1 cellular context compared by ENCODE assay signal in genomic region chr5:140402258-140403074, GRCh38.
TF ChIP-seq lines count a peak whose summit lies in the region.

No MANE protein-coding gene starts in this region.

TF ChIP-seq in HepG2, 621 proteins besides CTCF, POLR2A, EP300 and RAD21 (continued from another document and continues in another):
- TF ChIP-seq, protein P1, sequence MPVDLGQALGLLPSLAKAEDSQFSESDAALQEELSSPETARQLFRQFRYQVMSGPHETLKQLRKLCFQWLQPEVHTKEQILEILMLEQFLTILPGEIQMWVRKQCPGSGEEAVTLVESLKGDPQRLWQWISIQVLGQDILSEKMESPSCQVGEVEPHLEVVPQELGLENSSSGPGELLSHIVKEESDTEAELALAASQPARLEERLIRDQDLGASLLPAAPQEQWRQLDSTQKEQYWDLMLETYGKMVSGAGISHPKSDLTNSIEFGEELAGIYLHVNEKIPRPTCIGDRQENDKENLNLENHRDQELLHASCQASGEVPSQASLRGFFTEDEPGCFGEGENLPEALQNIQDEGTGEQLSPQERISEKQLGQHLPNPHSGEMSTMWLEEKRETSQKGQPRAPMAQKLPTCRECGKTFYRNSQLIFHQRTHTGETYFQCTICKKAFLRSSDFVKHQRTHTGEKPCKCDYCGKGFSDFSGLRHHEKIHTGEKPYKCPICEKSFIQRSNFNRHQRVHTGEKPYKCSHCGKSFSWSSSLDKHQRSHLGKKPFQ (CRISPR knock-in tag; IDR thresholded peaks at IDR 0.05; ENCODE audit: insufficient replicate concordance): peak; percentile 22
- TF ChIP-seq ZNF546 (CRISPR knock-in tag; conservative IDR thresholded peaks at IDR 0.05) (no peak), TCF7 (IDR thresholded peaks at IDR 0.05; ENCODE audit: low read depth) (no peak), ZNF256 (CRISPR knock-in tag; conservative IDR thresholded peaks at IDR 0.05) (no peak), ADNP (CRISPR knock-in tag; IDR thresholded peaks at IDR 0.05) (no peak), SP1 (IDR thresholded peaks at IDR 0.05) (no peak), SP1 (CRISPR knock-in tag; IDR thresholded peaks at IDR 0.05) (0 out of 2 replicates have a peak, but pooled peaks have one; percentile 17), ZMYM2 (CRISPR knock-in tag; IDR thresholded peaks at IDR 0.05) (no peak), NFE2L2 (IDR thresholded peaks at IDR 0.05; ENCODE audit: low read length) (no peak), CAMTA2 (CRISPR knock-in tag; IDR thresholded peaks at IDR 0.05; ENCODE audit: borderline replicate concordance) (no peak), ZBTB42 (CRISPR knock-in tag; IDR thresholded peaks at IDR 0.05) (no peak), ZNF652 (CRISPR knock-in tag; IDR thresholded peaks at IDR 0.05; ENCODE audit: borderline replicate concordance, low read depth) (no peak), GATAD1 (CRISPR knock-in tag; IDR thresholded peaks at IDR 0.05) (peak; percentile 57), RORA (CRISPR knock-in tag; IDR thresholded peaks at IDR 0.05) (no peak), KDM6A (CRISPR knock-in tag; IDR thresholded peaks at IDR 0.05; ENCODE audit: low read depth) (no peak), ZNF713 (CRISPR knock-in tag; IDR thresholded peaks at IDR 0.05) (no peak), PREB (CRISPR knock-in tag; IDR thresholded peaks at IDR 0.05) (no peak), KAT2B (IDR thresholded peaks at IDR 0.05; ENCODE audit: borderline replicate concordance, low read depth, low read length) (no peak), ZNF766 (CRISPR knock-in tag; IDR thresholded peaks at IDR 0.05; ENCODE audit: borderline replicate concordance) (0 out of 2 replicates have a peak, but pooled peaks have one; percentile 55), ZNF580 (CRISPR knock-in tag; IDR thresholded peaks at IDR 0.05; ENCODE audit: borderline replicate concordance, low read depth) (no peak), PHF20 (CRISPR knock-in tag; IDR thresholded peaks at IDR 0.05) (no peak), ZNF629 (CRISPR knock-in tag; conservative IDR thresholded peaks at IDR 0.05) (0 out of 2 replicates have a peak, but pooled peaks have one; percentile 17), ZNF777 (CRISPR knock-in tag; IDR thresholded peaks at IDR 0.05) (peak; percentile 64; the same call in 1 of the 2 replicates), KLF15 (CRISPR knock-in tag; IDR thresholded peaks at IDR 0.05; ENCODE audit: borderline replicate concordance) (no peak), ZNF205 (CRISPR knock-in tag; IDR thresholded peaks at IDR 0.05) (no peak), FOXK1 (CRISPR knock-in tag; IDR thresholded peaks at IDR 0.05; ENCODE audit: borderline replicate concordance, low read depth) (no peak), ZFY (CRISPR knock-in tag; IDR thresholded peaks at IDR 0.05) (peak; percentile 57), HMGXB3 (CRISPR knock-in tag; IDR thresholded peaks at IDR 0.05; ENCODE audit: borderline replicate concordance) (no peak), ZSCAN21 (CRISPR knock-in tag; IDR thresholded peaks at IDR 0.05; ENCODE audit: borderline replicate concordance) (no peak), ATF7 (IDR thresholded peaks at IDR 0.05) (no peak), ATF7 (CRISPR knock-in tag; IDR thresholded peaks at IDR 0.05) (no peak), ZNF704 (CRISPR knock-in tag; IDR thresholded peaks at IDR 0.05; ENCODE audit: borderline replicate concordance) (no peak), SALL1 (CRISPR knock-in tag; IDR thresholded peaks at IDR 0.05) (no peak; the same call in 1 of the 2 replicates), SMAD1 (CRISPR knock-in tag; IDR thresholded peaks at IDR 0.05; ENCODE audit: borderline replicate concordance, low read depth) (no peak)
- TF ChIP-seq, protein P2, sequence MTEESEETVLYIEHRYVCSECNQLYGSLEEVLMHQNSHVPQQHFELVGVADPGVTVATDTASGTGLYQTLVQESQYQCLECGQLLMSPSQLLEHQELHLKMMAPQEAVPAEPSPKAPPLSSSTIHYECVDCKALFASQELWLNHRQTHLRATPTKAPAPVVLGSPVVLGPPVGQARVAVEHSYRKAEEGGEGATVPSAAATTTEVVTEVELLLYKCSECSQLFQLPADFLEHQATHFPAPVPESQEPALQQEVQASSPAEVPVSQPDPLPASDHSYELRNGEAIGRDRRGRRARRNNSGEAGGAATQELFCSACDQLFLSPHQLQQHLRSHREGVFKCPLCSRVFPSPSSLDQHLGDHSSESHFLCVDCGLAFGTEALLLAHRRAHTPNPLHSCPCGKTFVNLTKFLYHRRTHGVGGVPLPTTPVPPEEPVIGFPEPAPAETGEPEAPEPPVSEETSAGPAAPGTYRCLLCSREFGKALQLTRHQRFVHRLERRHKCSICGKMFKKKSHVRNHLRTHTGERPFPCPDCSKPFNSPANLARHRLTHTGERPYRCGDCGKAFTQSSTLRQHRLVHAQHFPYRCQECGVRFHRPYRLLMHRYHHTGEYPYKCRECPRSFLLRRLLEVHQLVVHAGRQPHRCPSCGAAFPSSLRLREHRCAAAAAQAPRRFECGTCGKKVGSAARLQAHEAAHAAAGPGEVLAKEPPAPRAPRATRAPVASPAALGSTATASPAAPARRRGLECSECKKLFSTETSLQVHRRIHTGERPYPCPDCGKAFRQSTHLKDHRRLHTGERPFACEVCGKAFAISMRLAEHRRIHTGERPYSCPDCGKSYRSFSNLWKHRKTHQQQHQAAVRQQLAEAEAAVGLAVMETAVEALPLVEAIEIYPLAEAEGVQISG (CRISPR knock-in tag; IDR thresholded peaks at IDR 0.05): no peak
- TF ChIP-seq, protein P3, sequence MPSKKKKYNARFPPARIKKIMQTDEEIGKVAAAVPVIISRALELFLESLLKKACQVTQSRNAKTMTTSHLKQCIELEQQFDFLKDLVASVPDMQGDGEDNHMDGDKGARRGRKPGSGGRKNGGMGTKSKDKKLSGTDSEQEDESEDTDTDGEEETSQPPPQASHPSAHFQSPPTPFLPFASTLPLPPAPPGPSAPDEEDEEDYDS (CRISPR knock-in tag; IDR thresholded peaks at IDR 0.05): peak; percentile 65; the same call in 1 of the 2 replicates
- TF ChIP-seq, protein P4, sequence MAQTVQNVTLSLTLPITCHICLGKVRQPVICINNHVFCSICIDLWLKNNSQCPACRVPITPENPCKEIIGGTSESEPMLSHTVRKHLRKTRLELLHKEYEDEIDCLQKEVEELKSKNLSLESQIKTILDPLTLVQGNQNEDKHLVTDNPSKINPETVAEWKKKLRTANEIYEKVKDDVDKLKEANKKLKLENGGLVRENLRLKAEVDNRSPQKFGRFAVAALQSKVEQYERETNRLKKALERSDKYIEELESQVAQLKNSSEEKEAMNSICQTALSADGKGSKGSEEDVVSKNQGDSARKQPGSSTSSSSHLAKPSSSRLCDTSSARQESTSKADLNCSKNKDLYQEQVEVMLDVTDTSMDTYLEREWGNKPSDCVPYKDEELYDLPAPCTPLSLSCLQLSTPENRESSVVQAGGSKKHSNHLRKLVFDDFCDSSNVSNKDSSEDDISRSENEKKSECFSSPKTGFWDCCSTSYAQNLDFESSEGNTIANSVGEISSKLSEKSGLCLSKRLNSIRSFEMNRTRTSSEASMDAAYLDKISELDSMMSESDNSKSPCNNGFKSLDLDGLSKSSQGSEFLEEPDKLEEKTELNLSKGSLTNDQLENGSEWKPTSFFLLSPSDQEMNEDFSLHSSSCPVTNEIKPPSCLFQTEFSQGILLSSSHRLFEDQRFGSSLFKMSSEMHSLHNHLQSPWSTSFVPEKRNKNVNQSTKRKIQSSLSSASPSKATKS (CRISPR knock-in tag; IDR thresholded peaks at IDR 0.05): no peak
- TF ChIP-seq, protein P5, sequence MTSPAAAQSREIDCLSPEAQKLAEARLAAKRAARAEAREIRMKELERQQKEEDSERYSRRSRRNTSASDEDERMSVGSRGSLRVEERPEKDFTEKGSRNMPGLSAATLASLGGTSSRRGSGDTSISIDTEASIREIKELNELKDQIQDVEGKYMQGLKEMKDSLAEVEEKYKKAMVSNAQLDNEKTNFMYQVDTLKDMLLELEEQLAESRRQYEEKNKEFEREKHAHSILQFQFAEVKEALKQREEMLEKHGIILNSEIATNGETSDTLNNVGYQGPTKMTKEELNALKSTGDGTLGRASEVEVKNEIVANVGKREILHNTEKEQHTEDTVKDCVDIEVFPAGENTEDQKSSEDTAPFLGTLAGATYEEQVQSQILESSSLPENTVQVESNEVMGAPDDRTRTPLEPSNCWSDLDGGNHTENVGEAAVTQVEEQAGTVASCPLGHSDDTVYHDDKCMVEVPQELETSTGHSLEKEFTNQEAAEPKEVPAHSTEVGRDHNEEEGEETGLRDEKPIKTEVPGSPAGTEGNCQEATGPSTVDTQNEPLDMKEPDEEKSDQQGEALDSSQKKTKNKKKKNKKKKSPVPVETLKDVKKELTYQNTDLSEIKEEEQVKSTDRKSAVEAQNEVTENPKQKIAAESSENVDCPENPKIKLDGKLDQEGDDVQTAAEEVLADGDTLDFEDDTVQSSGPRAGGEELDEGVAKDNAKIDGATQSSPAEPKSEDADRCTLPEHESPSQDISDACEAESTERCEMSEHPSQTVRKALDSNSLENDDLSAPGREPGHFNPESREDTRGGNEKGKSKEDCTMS (CRISPR knock-in tag; conservative IDR thresholded peaks at IDR 0.05): no peak
- TF ChIP-seq, protein P6, sequence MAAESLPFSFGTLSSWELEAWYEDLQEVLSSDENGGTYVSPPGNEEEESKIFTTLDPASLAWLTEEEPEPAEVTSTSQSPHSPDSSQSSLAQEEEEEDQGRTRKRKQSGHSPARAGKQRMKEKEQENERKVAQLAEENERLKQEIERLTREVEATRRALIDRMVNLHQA (CRISPR knock-in tag; IDR thresholded peaks at IDR 0.05): no peak
- TF ChIP-seq, protein P7, sequence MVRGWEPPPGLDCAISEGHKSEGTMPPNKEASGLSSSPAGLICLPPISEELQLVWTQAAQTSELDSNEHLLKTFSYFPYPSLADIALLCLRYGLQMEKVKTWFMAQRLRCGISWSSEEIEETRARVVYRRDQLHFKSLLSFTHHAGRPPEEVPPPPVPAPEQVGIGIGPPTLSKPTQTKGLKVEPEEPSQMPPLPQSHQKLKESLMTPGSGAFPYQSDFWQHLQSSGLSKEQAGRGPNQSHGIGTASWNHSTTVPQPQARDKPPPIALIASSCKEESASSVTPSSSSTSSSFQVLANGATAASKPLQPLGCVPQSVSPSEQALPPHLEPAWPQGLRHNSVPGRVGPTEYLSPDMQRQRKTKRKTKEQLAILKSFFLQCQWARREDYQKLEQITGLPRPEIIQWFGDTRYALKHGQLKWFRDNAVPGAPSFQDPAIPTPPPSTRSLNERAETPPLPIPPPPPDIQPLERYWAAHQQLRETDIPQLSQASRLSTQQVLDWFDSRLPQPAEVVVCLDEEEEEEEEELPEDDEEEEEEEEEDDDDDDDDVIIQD (CRISPR knock-in tag; IDR thresholded peaks at IDR 0.05; ENCODE audit: low read depth): 0 out of 2 replicates have a peak, but pooled peaks have one; percentile 44
